17 cellular contexts compared by ENCODE assay signal in the genomic region with DNA sequence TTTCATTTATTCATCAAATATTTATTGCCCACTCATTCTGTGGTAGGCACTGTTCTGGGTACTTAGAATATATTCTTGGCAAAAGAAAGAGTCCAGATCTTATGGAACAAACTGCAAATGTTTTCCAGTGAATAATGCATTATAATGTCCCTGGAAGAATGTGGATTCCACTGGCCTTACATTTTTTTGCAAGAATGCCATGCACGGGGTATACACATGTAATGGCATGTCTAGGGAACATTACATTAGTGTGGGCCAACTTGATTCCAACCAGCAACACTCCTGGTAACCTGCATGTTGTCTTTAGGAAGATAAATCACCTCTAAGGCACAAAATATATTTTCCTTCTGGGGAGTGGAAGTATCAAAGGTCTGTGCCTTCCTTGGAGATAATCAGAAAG. TPM values are rescaled to one million over a fixed set of nuclear protein-coding genes. Genes with fewer than 3 reads are reported as not detected.
DNase-seq lines count a peak whose midpoint lies in the region; ATAC-seq, FAIRE-seq and TF ChIP-seq lines count a peak whose summit lies in the region.
"Had no signal": no experiment of that assay in that cellular context is flagged by ENCODE, and none has a peak within 500 bp of the region (broad histone marks: within the 10 kb centered on the region; RNA-seq: fewer than 3 reads in every experiment).

No MANE protein-coding gene starts in this region.

- peak; percentile 6 for FAIRE-seq in H54 (lab: Jason Lieb, UNC)
- FAIRE-seq in keratinocyte (lab: Jason Lieb, UNC) = peak; percentile 83
- FAIRE-seq: A204.1, GM12878 had no signal

- BruUV-seq in mammary epithelial cell (replicated peaks; lab: Mats Ljungman, UMichigan) = no TSS peak

- peaks cover 23% of the 10 kb centered on the region for H3K4me1 ChIP-seq in mammary epithelial cell (ENCODE audit: insufficient read depth, low read length)
- H3K4me1 ChIP-seq in keratinocyte (ENCODE audit: control insufficient read depth, extremely low read depth, insufficient read depth, low read length) = peaks cover 13% of the 10 kb centered on the region
- H3K4me1 ChIP-seq in CD8-positive, alpha-beta memory T cell (ENCODE audit: insufficient read depth, low read length) = no peaks in the 10 kb centered on the region
- H3K4me1 ChIP-seq: BE2C, Caco-2 had no signal

- no peak for TF ChIP-seq POLR2A in H54 (IDR thresholded peaks at IDR 0.05; ENCODE audit: low read depth, low read length)

- no peak overlapping the region for H3K4me3 Mint-ChIP-seq in CD8-positive, alpha-beta memory T cell
- H3K4me3 Mint-ChIP-seq: CD4-positive, alpha-beta memory T cell had no signal

- in situ Hi-C loops in mammary epithelial cell (cut with MboI; ENCODE audit: low sequenced_read_pairs in 2 of 2) (no loop called here), GM13977 (cut with MboI; ENCODE audit: low pct_unique_long_range_greater_than_20kb, low sequenced_read_pairs, unreplicated experiment) (no loop called here)

- CTCF ChIA-PET in mammary epithelial cell (lab: Charles Lee; ENCODE audit: low non-redundant PET) = no interaction called here
- CTCF ChIA-PET in CD8-positive, alpha-beta memory T cell (lab: Charles Lee) = no interaction called here

- H3K9me1 ChIP-seq in keratinocyte (ENCODE audit: control insufficient read depth, extremely low read depth, insufficient read depth, low read length) = no peaks in the 10 kb centered on the region

- no peaks in the 10 kb centered on the region for H3K79me2 ChIP-seq in mammary epithelial cell (ENCODE audit: insufficient read depth, low read length)
- no peaks in the 10 kb centered on the region for H3K79me2 ChIP-seq in keratinocyte (ENCODE audit: control insufficient read depth, insufficient read depth, low read length)

- H3K9me3 ChIP-seq in mammary epithelial cell (replicated peaks; ENCODE audit: insufficient read depth, low read length) (no peaks in the 10 kb centered on the region), keratinocyte (ENCODE audit: control insufficient read depth, low read depth, low read length) (no peaks in the 10 kb centered on the region)
- no peaks in the 10 kb centered on the region for H3K9me3 ChIP-seq in CD8-positive, alpha-beta memory T cell (ENCODE audit: low read length)
- H3K9me3 ChIP-seq: BE2C, Caco-2 had no signal

- dilution Hi-C loops in mammary epithelial cell (cut with HindIII; ENCODE audit: low sequenced_read_pairs) = no loop called here
- dilution Hi-C loops in keratinocyte (cut with MboI; ENCODE audit: extremely low pct_ligation_motif_present, low sequenced_read_pairs) = no loop called here

- no peaks in the 10 kb centered on the region for H3K4me1 Mint-ChIP-seq in CD8-positive, alpha-beta memory T cell
- H3K4me1 Mint-ChIP-seq: CD4-positive, alpha-beta memory T cell had no signal

- peak overlapping the region; percentile 16 for H2AFZ ChIP-seq in mammary epithelial cell (ENCODE audit: low read depth, low read length)
- no peak overlapping the region for H2AFZ ChIP-seq in keratinocyte (ENCODE audit: control insufficient read depth, low read length)

- no peak for TF ChIP-seq CTCF in mammary epithelial cell (conservative IDR thresholded peaks at IDR 0.05 in 1 of 2, IDR thresholded peaks at IDR 0.05 in 1 of 2; ENCODE audit: extremely low read depth in 1 of 2, insufficient read depth in 1 of 2, low read depth in 1 of 2, low read length in 2 of 2)
- no peak for TF ChIP-seq CTCF in keratinocyte (optimal IDR thresholded peaks at IDR 0.05 in 1 of 3, IDR thresholded peaks at IDR 0.05 in 1 of 3, conservative IDR thresholded peaks at IDR 0.05 in 1 of 3; ENCODE audit: extremely low read depth in 1 of 3, insufficient read depth in 2 of 3, low read length in 3 of 3)
- no peak for TF ChIP-seq CTCF in GM13977 (IDR thresholded peaks at IDR 0.05; ENCODE audit: extremely low read depth, insufficient read depth, missing control alignments)

- no peaks in the 10 kb centered on the region for H4K20me1 ChIP-seq in mammary epithelial cell (ENCODE audit: insufficient read depth, low read length)
- no peaks in the 10 kb centered on the region for H4K20me1 ChIP-seq in keratinocyte (ENCODE audit: control insufficient read depth, extremely low read depth, insufficient read depth, low read length)

- WGBS in mammary epithelial cell (ENCODE audit: low coverage, missing lambda C conversion rate) = 0% methylated on average over 1 of the region's 1 CpG

- no peak overlapping the region for H3K27ac Mint-ChIP-seq in CD8-positive, alpha-beta memory T cell
- H3K27ac Mint-ChIP-seq: CD4-positive, alpha-beta memory T cell had no signal

- no peak overlapping the region for H3K27ac ChIP-seq in mammary epithelial cell (ENCODE audit: insufficient read depth, low read depth, low read length)
- H3K27ac ChIP-seq in keratinocyte (ENCODE audit: control insufficient read depth, insufficient read depth, low read length) = no peak overlapping the region
- H3K27ac ChIP-seq in CD8-positive, alpha-beta memory T cell (ENCODE audit: low read depth, low read length) = no peak overlapping the region
- H3K27ac ChIP-seq: C4-2B had no signal

- H3K36me3 ChIP-seq in mammary epithelial cell (ENCODE audit: insufficient read depth, low read length) (no peaks in the 10 kb centered on the region), keratinocyte (ENCODE audit: control insufficient read depth in 2 of 2, extremely low read depth in 1 of 2, insufficient read depth in 2 of 2, low read length in 2 of 2) (no peaks in the 10 kb centered on the region)
- H3K36me3 ChIP-seq in CD8-positive, alpha-beta memory T cell (ENCODE audit: insufficient read depth, low read length) = no peaks in the 10 kb centered on the region
- H3K36me3 ChIP-seq: BE2C had no signal

- H3K4me2 ChIP-seq in mammary epithelial cell (ENCODE audit: insufficient read depth, low read depth, low read length) = peak overlapping the region; percentile 65
- peak overlapping the region; percentile 9 for H3K4me2 ChIP-seq in keratinocyte (ENCODE audit: control insufficient read depth, extremely low read depth, insufficient read depth, low read depth, low read length)

- POLR2A ChIA-PET in CD8-positive, alpha-beta memory T cell (lab: Charles Lee) = no interaction called here

- H3K9ac ChIP-seq in mammary epithelial cell (ENCODE audit: insufficient read depth, low read length) = no peak overlapping the region
- H3K9ac ChIP-seq in keratinocyte (ENCODE audit: control insufficient read depth, extremely low read depth, insufficient read depth, low read length) = no peak overlapping the region

- intact Hi-C loops in mammary epithelial cell (cut with micrococcal nuclease) = loop anchor here (5.0 kb wide), 1 partner anchor 250 kb away; no protein-coding TSS in a partner anchor

- H3K4me3 ChIP-seq in mammary epithelial cell (replicated peaks in 1 of 3; ENCODE audit: insufficient read depth in 1 of 3, low read depth in 2 of 3, low read length in 3 of 3) (no peak overlapping the region), keratinocyte (ENCODE audit: control insufficient read depth in 2 of 3, extremely low read depth in 1 of 3, insufficient read depth in 2 of 3, low read depth in 1 of 3, low read length in 3 of 3) (peak overlapping the region in 1 of 3 experiments; percentile 7)
- H3K4me3 ChIP-seq in CD8-positive, alpha-beta memory T cell (ENCODE audit: low read length) = no peak overlapping the region
- H3K4me3 ChIP-seq: GM12878 had no signal

- peak; percentile 21 for DNase-seq in EH (ENCODE audit: low read depth)
- DNase-seq in H54 (ENCODE audit: insufficient read length, low spot score) = no peak
- peak; percentile 30 for DNase-seq in mammary epithelial cell
- peak; percentile 42 for DNase-seq in keratinocyte (ENCODE audit: low read depth, low spot score)
- no peak for DNase-seq in CD8-positive, alpha-beta memory T cell
- no peak for DNase-seq in GM13977 (ENCODE audit: low spot score)
- DNase-seq in OCI-M2 (lab: John Stamatoyannopoulos, UW; ENCODE audit: unreplicated experiment) = no peak
- DNase-seq: BE2C; Caco-2; CD4-positive, alpha-beta memory T cell; KBM-7 had no signal

- H3K36me3 Mint-ChIP-seq in CD8-positive, alpha-beta memory T cell = no peaks in the 10 kb centered on the region
- H3K36me3 Mint-ChIP-seq: CD4-positive, alpha-beta memory T cell had no signal

- peaks cover 0 to 2% (median 0%) of the 10 kb centered on the region in 5 donors for H3K9me3 Mint-ChIP-seq in CD8-positive, alpha-beta memory T cell

- H3K27me3 Mint-ChIP-seq in CD8-positive, alpha-beta memory T cell = peaks cover 2 to 15% of the 10 kb centered on the region in 2 donors

- H3K27me3 ChIP-seq in mammary epithelial cell (ENCODE audit: insufficient read depth, low read length) (no peaks in the 10 kb centered on the region), keratinocyte (ENCODE audit: control insufficient read depth, extremely low read depth, insufficient read depth, low read length) (no peaks in the 10 kb centered on the region)
- H3K27me3 ChIP-seq in CD8-positive, alpha-beta memory T cell (ENCODE audit: insufficient read depth, low read length, poor library complexity, severe bottlenecking) = no peaks in the 10 kb centered on the region
- H3K27me3 ChIP-seq: BE2C had no signal

- no peak for ATAC-seq in GM21723 (IDR thresholded peaks at IDR 0.05; ENCODE audit: unreplicated experiment)
- ATAC-seq: GM12878, HCT116 had no signal

RNA-seq across cellular contexts. Expression of a gene that starts 33.0 kb away (rescaled TPM):
- 1 to 10 TPM; 1.2 to 2.7 TPM for total RNA-seq in mammary epithelial cell
- polyA plus RNA-seq in mammary epithelial cell (0.14 TPM), keratinocyte (13.9 to 37.4 TPM (median 34.8 TPM) in 3 replicates)
- polyA minus RNA-seq in mammary epithelial cell (not detected), keratinocyte (1.5 to 51.8 TPM (median 36.0 TPM) in 3 replicates)
- 0.22 TPM for polyA plus RNA-seq in keratinocyte (2011; ENCODE audit: low read depth)
- polyA plus RNA-seq in keratinocyte (2011; cell fraction: cytosol; rRNA removed) = 10.4 and 17.5 TPM in 2 replicates
- polyA plus RNA-seq in keratinocyte (2011; cell fraction: nucleus; rRNA removed) = 35.6 and 39.7 TPM in 2 replicates
- polyA plus RNA-seq in keratinocyte (2012; ENCODE audit: low replicate concordance) = 0.37 and 12.8 TPM in 2 replicates
- polyA minus RNA-seq in keratinocyte (2011; cell fraction: cytosol; rRNA and poly(A)+ RNA removed) = 10.2 TPM
- polyA minus RNA-seq in keratinocyte (2011; cell fraction: nucleus; rRNA and poly(A)+ RNA removed) = 30.9 and 63.4 TPM in 2 replicates
- 1 to 10 TPM; 1.4 to 2.3 TPM for total RNA-seq in CD8-positive, alpha-beta memory T cell
- polyA plus RNA-seq in CD8-positive, alpha-beta memory T cell = 12.7 TPM
- total RNA-seq: Caco-2, G401 had no signal

Comparison
In these comparisons a context has a peak if more than half of its experiments do, and no peak if none do; other contexts are left out.
1. DNase-seq: peak in EH (single experiment), mammary epithelial cell (single experiment) and keratinocyte (single experiment); none in H54 (single experiment), CD8-positive, alpha-beta memory T cell (0 of 5), GM13977 (single experiment) and OCI-M2 (single experiment).